In the genomic region with DNA sequence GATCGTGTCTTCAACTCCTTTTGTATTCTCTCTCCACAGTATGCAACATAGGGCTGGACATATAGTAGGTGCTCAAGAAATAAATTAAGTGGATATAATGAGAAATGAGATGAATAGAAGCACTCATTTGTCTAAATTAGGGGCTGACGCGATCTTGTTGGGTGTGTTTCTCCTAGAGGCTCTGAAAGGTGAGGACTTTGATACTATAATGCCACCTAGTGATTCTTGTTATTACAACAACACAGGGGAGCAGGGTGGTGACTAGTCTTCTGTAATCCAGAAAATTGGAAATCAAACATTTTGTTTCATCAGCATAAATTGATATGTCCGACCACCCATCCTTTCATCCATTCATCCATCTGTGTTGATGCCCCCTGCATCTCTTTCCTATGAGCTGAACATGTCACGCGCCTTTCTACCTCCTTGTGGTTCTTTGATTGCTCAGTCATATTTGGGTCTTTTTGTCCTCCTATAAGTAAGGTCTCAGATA, we compare ENCODE assay signal across 9 cellular contexts. TPM values are rescaled to one million over a fixed set of nuclear protein-coding genes. Genes with fewer than 3 reads are reported as not detected.
DNase-seq lines count a peak whose midpoint lies in the region; ATAC-seq and TF ChIP-seq lines count a peak whose summit lies in the region.
"Had no signal": no experiment of that assay in that cellular context is flagged by ENCODE, and none has a peak within 500 bp of the region (broad histone marks: within the 10 kb centered on the region; RNA-seq: fewer than 3 reads in every experiment).

No MANE protein-coding gene starts in this region.

- H3K36me3 ChIP-seq in thyroid gland: no peaks in the 10 kb centered on the region

- H3K4me1 Mint-ChIP-seq in activated CD4-positive, alpha-beta memory T cell treated with anti-CD3 and anti-CD28 coated beads for 36 hours (ENCODE audit: low read depth): peaks cover 10% of the 10 kb centered on the region

- peak; percentile 68 for DNase-seq in DMS153 (lab: John Stamatoyannopoulos, UW)
- peak; percentile 58 for DNase-seq in NCI-H82 (lab: John Stamatoyannopoulos, UW)
- DNase-seq in caudate nucleus (lab: John Stamatoyannopoulos, UW): peak in 4 of 61 donors; percentile 12 to 71 (median 42)
- peak; percentile 84 for DNase-seq in left kidney (ENCODE audit: low read depth, low spot score)
- DNase-seq in thyroid gland: no peak
- no peak for DNase-seq in activated CD4-positive, alpha-beta memory T cell treated with anti-CD3 and anti-CD28 coated beads for 36 hours

- H3K27me3 ChIP-seq in thyroid gland: no peaks in the 10 kb centered on the region

- POLR2A ChIA-PET in activated CD4-positive, alpha-beta memory T cell treated with anti-CD3 and anti-CD28 coated beads for 36 hours (lab: Charles Lee): interaction anchor here (1.2 to 2.5 kb wide), 4 partner anchors 12 to 55 kb away, joined by 4 to 16 read pairs (median 10); a partner anchor contains a TSS

- CTCF ChIA-PET in activated CD4-positive, alpha-beta memory T cell treated with anti-CD3 and anti-CD28 coated beads for 36 hours (lab: Charles Lee): interaction anchor here (0.6 to 11.0 kb wide), 20 partner anchors 9 to 230 kb away, joined by 3 to 240 read pairs (median 8); a partner anchor contains a TSS

- no peaks in the 10 kb centered on the region for H3K9me3 Mint-ChIP-seq in activated CD4-positive, alpha-beta memory T cell treated with anti-CD3 and anti-CD28 coated beads for 36 hours
- H3K9me3 Mint-ChIP-seq: stimulated activated naive CD8-positive, alpha-beta T cell treated with anti-CD3 and anti-CD28 coated beads, Interleukin-15, Interleukin-2, amounts not matched to agents 100 ng/mL and 50 ng/mL, for 24 hours had no signal

- peaks cover 12 to 35% of the 10 kb centered on the region in 2 donors for H3K4me1 ChIP-seq in thyroid gland

- ATAC-seq in GM19372 (IDR thresholded peaks at IDR 0.05; ENCODE audit: low read depth, unreplicated experiment) (peak; percentile 44), HG03342 (IDR thresholded peaks at IDR 0.05; ENCODE audit: unreplicated experiment) (peak; percentile 41)

- H3K4me3 Mint-ChIP-seq in activated CD4-positive, alpha-beta memory T cell treated with anti-CD3 and anti-CD28 coated beads for 36 hours: no peak overlapping the region
- H3K4me3 Mint-ChIP-seq: stimulated activated naive CD8-positive, alpha-beta T cell treated with anti-CD3 and anti-CD28 coated beads, Interleukin-15, Interleukin-2, amounts not matched to agents 100 ng/mL and 50 ng/mL, for 24 hours had no signal

- H3K27me3 Mint-ChIP-seq in activated CD4-positive, alpha-beta memory T cell treated with anti-CD3 and anti-CD28 coated beads for 36 hours: no peaks in the 10 kb centered on the region
- H3K27me3 Mint-ChIP-seq: stimulated activated naive CD8-positive, alpha-beta T cell treated with anti-CD3 and anti-CD28 coated beads, Interleukin-15, Interleukin-2, amounts not matched to agents 100 ng/mL and 50 ng/mL, for 24 hours had no signal

- TF ChIP-seq POLR2A in thyroid gland (IDR thresholded peaks at IDR 0.05): no peak

- intact Hi-C loops in thyroid gland (cut with DNase I): loop anchor here (2.0 kb wide), 1 partner anchor 59 kb away; no protein-coding TSS in a partner anchor
- intact Hi-C loops in activated CD4-positive, alpha-beta memory T cell treated with anti-CD3 and anti-CD28 coated beads for 36 hours (cut with micrococcal nuclease): loop anchor here (1.0 to 5.0 kb wide), 3 partner anchors 45 to 433 kb away; a partner anchor contains a TSS

- H3K27ac Mint-ChIP-seq in activated CD4-positive, alpha-beta memory T cell treated with anti-CD3 and anti-CD28 coated beads for 36 hours: no peak overlapping the region

- peak; percentile 29 to 96 (median 68) for TF ChIP-seq CTCF in thyroid gland (IDR thresholded peaks at IDR 0.05)

- no peaks in the 10 kb centered on the region for H3K36me3 Mint-ChIP-seq in activated CD4-positive, alpha-beta memory T cell treated with anti-CD3 and anti-CD28 coated beads for 36 hours

- peak overlapping the region; percentile 4 for H3K27ac ChIP-seq in caudate nucleus (ENCODE audit: low read depth, low read length)
- H3K27ac ChIP-seq in thyroid gland: peak overlapping the region; percentile 19 to 69 (median 39)

- WGBS in thyroid gland, 2 donors: 23 to 27% methylated on average over 6 of the region's 6 CpGs

- H3K9me3 ChIP-seq in thyroid gland: no peaks in the 10 kb centered on the region

- H3K4me3 ChIP-seq in thyroid gland (replicated peaks in 1 of 3): no peak overlapping the region

RNA-seq across cellular contexts. Expression of a gene that starts 3.4 kb away (rescaled TPM):
- total RNA-seq in thyroid gland: 1 to 10 TPM; 1.0 to 1.6 (median 1.2) TPM
- under 1 TPM; 0.31 to 0.88 TPM for total RNA-seq in activated CD4-positive, alpha-beta memory T cell treated with anti-CD3 and anti-CD28 coated beads for 36 hours

RNA-seq across cellular contexts. Expression of a gene that starts 11.9 kb away (rescaled TPM):
- total RNA-seq in thyroid gland: 10 to 100 TPM; 28.0 to 44.2 (median 29.4) TPM
- total RNA-seq in activated CD4-positive, alpha-beta memory T cell treated with anti-CD3 and anti-CD28 coated beads for 36 hours: 10 to 100 TPM; 15.6 to 16.6 TPM

Comparison
In these comparisons a context has a peak if more than half of its experiments do, and no peak if none do; other contexts are left out.
1. DNase-seq: peak in DMS153 (single experiment), NCI-H82 (single experiment) and left kidney (single experiment); none in thyroid gland (0 of 2) and activated CD4-positive, alpha-beta memory T cell treated with anti-CD3 and anti-CD28 coated beads for 36 hours (single experiment).